9 cellular contexts compared by ENCODE assay signal in the genomic region with DNA sequence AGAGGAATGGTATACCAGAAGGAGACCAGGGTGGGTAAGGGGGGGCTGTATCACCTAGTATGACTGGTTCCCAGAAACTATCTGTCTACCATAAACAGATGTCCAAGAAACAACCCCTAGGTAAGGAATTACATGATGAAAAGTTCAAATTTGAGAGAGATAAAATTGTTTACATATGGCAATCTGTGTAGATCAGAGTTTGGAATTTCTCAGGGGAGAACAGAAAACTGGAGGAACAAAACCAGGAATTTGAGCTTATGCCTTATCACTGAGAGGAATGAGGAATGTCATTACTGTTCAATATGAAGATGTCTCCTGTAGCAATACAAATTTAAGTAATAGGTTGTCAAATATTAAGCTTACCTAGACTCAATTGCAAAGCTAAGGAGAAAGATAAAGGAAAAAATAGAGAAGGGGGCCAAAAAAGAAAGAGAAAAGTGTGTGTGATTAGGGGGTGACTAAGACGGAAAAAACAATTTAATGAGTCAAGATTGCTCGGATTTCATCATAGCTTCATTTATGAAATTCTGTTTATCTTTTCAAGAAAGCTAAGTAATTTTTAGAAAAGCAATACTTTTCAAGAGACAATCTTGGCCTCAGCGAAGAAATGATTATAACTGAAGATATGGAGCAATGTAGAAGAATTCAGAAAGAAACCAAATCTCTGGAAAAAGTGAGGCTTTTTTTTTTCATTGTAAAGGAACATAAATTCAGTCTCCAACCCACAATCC.
DNase-seq lines count a peak whose midpoint lies in the region; FAIRE-seq and TF ChIP-seq lines count a peak whose summit lies in the region.
"Had no signal": no experiment of that assay in that cellular context is flagged by ENCODE, and none has a peak within 500 bp of the region (broad histone marks: within the 10 kb centered on the region; RNA-seq: fewer than 3 reads in every experiment).

No MANE protein-coding gene starts in this region.

- no peak for FAIRE-seq in endothelial cell of umbilical vein (lab: Jason Lieb, UNC)
- FAIRE-seq in GM12891 (lab: Jason Lieb, UNC): no peak
- no peak for FAIRE-seq in GM19239 (lab: Jason Lieb, UNC)

- no peaks in the 10 kb centered on the region for H3K9me3 ChIP-seq in endothelial cell of umbilical vein (replicated peaks; ENCODE audit: control insufficient read depth, insufficient read depth, low read length)

- no peaks in the 10 kb centered on the region for H3K9me1 ChIP-seq in endothelial cell of umbilical vein (replicated peaks; ENCODE audit: control insufficient read depth, extremely low read depth, insufficient read depth, low read length)

- H3K4me1 ChIP-seq in endothelial cell of umbilical vein (ENCODE audit: control insufficient read depth, extremely low read depth, insufficient read depth, low read length): peaks cover 48% of the 10 kb centered on the region

- peaks cover 60% of the 10 kb centered on the region for H3K4me1 Mint-ChIP-seq in nephron progenitor cell

- TF ChIP-seq POLR2A in endothelial cell of umbilical vein (IDR thresholded peaks at IDR 0.05; ENCODE audit: low read depth, low read length) (no peak), GM12891 (IDR thresholded peaks at IDR 0.05; ENCODE audit: low read depth, low read length) (no peak)

- H2AFZ ChIP-seq in endothelial cell of umbilical vein (ENCODE audit: low read depth, low read length): no peak overlapping the region

- H4K20me1 ChIP-seq in endothelial cell of umbilical vein (replicated peaks; ENCODE audit: control insufficient read depth, extremely low read depth, insufficient read depth, low read length): no peaks in the 10 kb centered on the region

- H3K27me3 ChIP-seq in endothelial cell of umbilical vein (ENCODE audit: control insufficient read depth in 2 of 2, insufficient read depth in 2 of 2, low read length in 2 of 2): no peaks in the 10 kb centered on the region

- H3K27ac Mint-ChIP-seq in nephron progenitor cell: peak overlapping the region; percentile 94
- H3K27ac Mint-ChIP-seq: activated naive CD4-positive, alpha-beta T cell treated with anti-CD3 and anti-CD28 coated beads for 36 hours had no signal

- H3K27me3 Mint-ChIP-seq in nephron progenitor cell (ENCODE audit: low read depth, poor library complexity): no peaks in the 10 kb centered on the region

- dilution Hi-C loops in endothelial cell of umbilical vein (cut with MboI; ENCODE audit: extremely low pct_ligation_motif_present, low sequenced_read_pairs): no loop called here

- peak overlapping the region; percentile 74 for H3K27ac ChIP-seq in endothelial cell of umbilical vein (ENCODE audit: insufficient read depth, low read depth, low read length)

- no peaks in the 10 kb centered on the region for H3K36me3 ChIP-seq in endothelial cell of umbilical vein (ENCODE audit: control insufficient read depth in 2 of 2, extremely low read depth in 1 of 2, insufficient read depth in 2 of 2, low read length in 2 of 2)

- intact Hi-C loops in endothelial cell of umbilical vein (cut with micrococcal nuclease): loop anchor here (5.0 kb wide), 4 partner anchors 68 to 232 kb away; partner anchors contain the start of gene RBFOX2
- intact Hi-C loops in posterior vena cava (cut with DNase I): loop anchor here in 1 of 2 donors (10.0 kb wide), 1 partner anchor 51 kb away; no protein-coding TSS in a partner anchor

- H3K9ac ChIP-seq in endothelial cell of umbilical vein (replicated peaks; ENCODE audit: extremely low read depth, insufficient read depth, low read length): peak overlapping the region; percentile 68

- H3K9me3 Mint-ChIP-seq in nephron progenitor cell: no peaks in the 10 kb centered on the region
- H3K9me3 Mint-ChIP-seq: activated naive CD4-positive, alpha-beta T cell treated with anti-CD3 and anti-CD28 coated beads for 36 hours had no signal

- peak overlapping the region; percentile 68 for H3K4me2 ChIP-seq in endothelial cell of umbilical vein (ENCODE audit: insufficient read depth, low read length)

- TF ChIP-seq CTCF in endothelial cell of umbilical vein (IDR thresholded peaks at IDR 0.05; ENCODE audit: extremely low read depth in 1 of 2, insufficient read depth in 1 of 2, low read depth in 1 of 2, low read length in 2 of 2) (no peak), nephron progenitor cell (IDR thresholded peaks at IDR 0.05) (no peak), GM13977 (IDR thresholded peaks at IDR 0.05; ENCODE audit: extremely low read depth, insufficient read depth, missing control alignments) (no peak)

- peaks cover 25% of the 10 kb centered on the region for H3K36me3 Mint-ChIP-seq in nephron progenitor cell (ENCODE audit: low read depth)

- CTCF ChIA-PET in endothelial cell of umbilical vein (lab: Charles Lee): interaction anchor here (0.7 to 3.7 kb wide), 13 partner anchors 57 to 405 kb away, joined by 3 to 23 read pairs (median 4); no protein-coding TSS in a partner anchor

- H3K4me3 ChIP-seq in endothelial cell of umbilical vein (replicated peaks in 1 of 3; ENCODE audit: insufficient read depth in 1 of 3, low read depth in 1 of 3, low read length in 3 of 3): peak overlapping the region; percentile 9 to 80 (median 40)

- in situ Hi-C loops in GM13977 (cut with MboI; ENCODE audit: low pct_unique_long_range_greater_than_20kb, low sequenced_read_pairs, unreplicated experiment): no loop called here

- no TSS peak for BruUV-seq in endothelial cell of umbilical vein (replicated peaks; lab: Mats Ljungman, UMichigan)

- POLR2A ChIA-PET in endothelial cell of umbilical vein (lab: Charles Lee): interaction anchor here (0.6 to 1.0 kb wide), 3 partner anchors 50 to 151 kb away, joined by 3 to 10 read pairs (median 3); no protein-coding TSS in a partner anchor

- DNase-seq in AG08395 (ENCODE audit: low spot score) (peak; percentile 18), NCI-H226 (peak; percentile 12), endothelial cell of umbilical vein (ENCODE audit: low read depth, low spot score) (peak; percentile 67), nephron progenitor cell (no peak), posterior vena cava (ENCODE audit: low spot score) (no peak), GM12891 (ENCODE audit: insufficient read length, low spot score) (no peak), GM19239 (ENCODE audit: insufficient read length, low spot score) (no peak), GM13977 (ENCODE audit: low spot score) (no peak)
- DNase-seq: activated naive CD4-positive, alpha-beta T cell treated with anti-CD3 and anti-CD28 coated beads for 36 hours had no signal

- H3K79me2 ChIP-seq in endothelial cell of umbilical vein (ENCODE audit: control insufficient read depth, insufficient read depth, low read length): peaks cover 84% of the 10 kb centered on the region

- H3K4me3 Mint-ChIP-seq in nephron progenitor cell: peak overlapping the region; percentile 96
- H3K4me3 Mint-ChIP-seq: activated naive CD4-positive, alpha-beta T cell treated with anti-CD3 and anti-CD28 coated beads for 36 hours had no signal

TF ChIP-seq in endothelial cell of umbilical vein, 7 proteins besides CTCF, POLR2A, EP300 and RAD21:
- peak; percentile 23 for TF ChIP-seq JUN (IDR thresholded peaks at IDR 0.05; ENCODE audit: borderline replicate concordance, insufficient read depth, insufficient read length, low read depth)
- peak; percentile 68 for TF ChIP-seq FOS (IDR thresholded peaks at IDR 0.05; ENCODE audit: borderline replicate concordance, insufficient read depth, low read length)
- no peak for TF ChIP-seq EZH2 (IDR thresholded peaks at IDR 0.05; ENCODE audit: borderline replicate concordance, low read depth, low read length, severe bottlenecking)

TF ChIP-seq in GM12891, 5 proteins besides CTCF, POLR2A, EP300 and RAD21:
- TF ChIP-seq TAF1 (IDR thresholded peaks at IDR 0.05; ENCODE audit: low read depth, low read length) (no peak), POLR2AphosphoS5 (IDR thresholded peaks at IDR 0.05; ENCODE audit: low read depth, low read length) (no peak), SPI1 (IDR thresholded peaks at IDR 0.05; ENCODE audit: low read depth, low read length) (no peak), POU2F2 (IDR thresholded peaks at IDR 0.05; ENCODE audit: low read depth, low read length) (no peak), PAX5 (IDR thresholded peaks at IDR 0.05; ENCODE audit: insufficient read depth, low read length, severe bottlenecking) (no peak)

Comparison
In these comparisons a context has a peak if more than half of its experiments do, and no peak if none do; other contexts are left out.
1. DNase-seq: peak in AG08395 (single experiment), NCI-H226 (single experiment) and endothelial cell of umbilical vein (single experiment); none in nephron progenitor cell (single experiment), posterior vena cava (single experiment), GM12891 (single experiment), GM19239 (single experiment) and GM13977 (single experiment).